18 cellular contexts compared by ENCODE assay signal in the genomic region with DNA sequence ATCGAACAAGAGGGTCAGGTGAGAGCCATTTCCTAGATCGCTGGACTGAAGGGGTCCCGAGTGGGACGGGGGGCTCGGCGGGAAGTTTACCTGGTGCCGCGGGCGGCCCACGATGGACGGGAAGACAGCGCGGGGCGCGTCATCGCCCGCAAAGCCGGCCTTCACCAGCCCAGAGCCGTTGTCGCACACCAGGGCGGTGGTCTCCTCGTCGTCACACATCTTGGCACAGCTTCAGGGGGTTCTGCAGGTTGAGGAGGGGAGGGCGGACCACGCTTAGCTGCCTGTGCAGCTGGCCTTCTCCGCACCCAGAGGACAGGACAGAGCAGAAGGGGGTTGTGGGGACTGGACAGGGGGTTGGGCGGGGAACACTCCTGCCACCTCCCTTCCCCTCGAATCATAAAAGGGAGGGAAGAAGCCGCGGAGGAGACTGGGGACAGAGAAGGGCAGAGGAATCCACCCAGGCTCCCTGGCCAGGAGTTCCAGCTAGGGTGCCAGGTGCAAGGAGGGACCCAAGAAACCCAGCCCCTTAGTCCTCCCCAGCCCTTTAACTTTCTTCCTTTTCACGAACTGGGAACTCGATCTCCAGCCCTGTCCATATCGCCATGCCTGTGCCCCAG. TPM values are rescaled to one million over a fixed set of nuclear protein-coding genes. Genes with fewer than 3 reads are reported as not detected.
DNase-seq lines count a peak whose midpoint lies in the region; ATAC-seq, FAIRE-seq and TF ChIP-seq lines count a peak whose summit lies in the region.
"Had no signal": no experiment of that assay in that cellular context is flagged by ENCODE, and none has a peak within 500 bp of the region (broad histone marks: within the 10 kb centered on the region; RNA-seq: fewer than 3 reads in every experiment).

No MANE protein-coding gene starts in this region.

- H4K8ac ChIP-seq in mesendoderm (ENCODE audit: low read depth, low read length), result no peak overlapping the region

- POLR2A ChIA-PET in endothelial cell of umbilical vein (lab: Charles Lee), result no interaction called here

- H2AFZ ChIP-seq in endothelial cell of umbilical vein (ENCODE audit: low read depth, low read length), result peak overlapping the region; percentile 21

- peak overlapping the region; percentile 83 for H3K4ac ChIP-seq in mesendoderm (ENCODE audit: low read depth, low read length)

- intact Hi-C loops in endothelial cell of umbilical vein (cut with micrococcal nuclease), result no loop called here

- H2BK120ac ChIP-seq in mesendoderm (ENCODE audit: low read depth, low read length), result no peak overlapping the region

- no TSS peak for BruUV-seq in endothelial cell of umbilical vein (replicated peaks; lab: Mats Ljungman, UMichigan)

- H3K79me2 ChIP-seq in endothelial cell of umbilical vein (ENCODE audit: control insufficient read depth, insufficient read depth, low read length), result no peaks in the 10 kb centered on the region
- H3K79me2 ChIP-seq in mesendoderm (ENCODE audit: control insufficient read depth, insufficient read depth, low read length), result peaks cover 3% of the 10 kb centered on the region

- peak; percentile 4 for ATAC-seq in stimulated activated effector memory CD8-positive, alpha-beta T cell treated with anti-CD3 and anti-CD28 coated beads, Interleukin-12 subunit alpha, Interleukin-12 subunit beta, amount 100 ng/mL, for 72 hours
- ATAC-seq in HG03139 (IDR thresholded peaks at IDR 0.05; ENCODE audit: unreplicated experiment), result no peak
- no peak for ATAC-seq in GM21367 (IDR thresholded peaks at IDR 0.05; ENCODE audit: unreplicated experiment)

- dilution Hi-C loops in endothelial cell of umbilical vein (cut with MboI; ENCODE audit: extremely low pct_ligation_motif_present, low sequenced_read_pairs), result no loop called here

- no peaks in the 10 kb centered on the region for H3K36me3 Mint-ChIP-seq in stimulated activated effector memory CD8-positive, alpha-beta T cell treated with anti-CD3 and anti-CD28 coated beads, Interleukin-12 subunit alpha, Interleukin-12 subunit beta, amount 100 ng/mL, for 72 hours
- H3K36me3 Mint-ChIP-seq: CD4-positive, CD25-positive, alpha-beta regulatory T cell had no signal

- no peaks in the 10 kb centered on the region for H3K9me1 ChIP-seq in endothelial cell of umbilical vein (replicated peaks; ENCODE audit: control insufficient read depth, extremely low read depth, insufficient read depth, low read length)

- no peak overlapping the region for H2BK5ac ChIP-seq in mesendoderm (ENCODE audit: low read length)

- no peak for TF ChIP-seq POLR2A in endothelial cell of umbilical vein (IDR thresholded peaks at IDR 0.05; ENCODE audit: low read depth, low read length)

- no peaks in the 10 kb centered on the region for H3K9me3 Mint-ChIP-seq in stimulated activated effector memory CD8-positive, alpha-beta T cell treated with anti-CD3 and anti-CD28 coated beads, Interleukin-12 subunit alpha, Interleukin-12 subunit beta, amount 100 ng/mL, for 72 hours
- H3K9me3 Mint-ChIP-seq: stimulated activated naive CD8-positive, alpha-beta T cell treated with anti-CD3 and anti-CD28 coated beads, Interleukin-15, amount 100 ng/mL, for 72 hours had no signal

- H3K36me3 ChIP-seq in NT2/D1 (ENCODE audit: insufficient read depth, insufficient read length, low read length), result peaks cover 33% of the 10 kb centered on the region
- H3K36me3 ChIP-seq in endothelial cell of umbilical vein (ENCODE audit: control insufficient read depth in 2 of 2, extremely low read depth in 1 of 2, insufficient read depth in 2 of 2, low read length in 2 of 2), result no peaks in the 10 kb centered on the region
- H3K36me3 ChIP-seq in mesendoderm (ENCODE audit: control insufficient read depth, insufficient read depth, low read length), result peaks cover 2% of the 10 kb centered on the region
- H3K36me3 ChIP-seq: brain microvascular endothelial cell had no signal

- no peak overlapping the region for H2BK15ac ChIP-seq in mesendoderm (replicated peaks; ENCODE audit: low read depth)

- TF ChIP-seq CTCF in endothelial cell of umbilical vein (IDR thresholded peaks at IDR 0.05; ENCODE audit: extremely low read depth in 1 of 2, insufficient read depth in 1 of 2, low read depth in 1 of 2, low read length in 2 of 2), result no peak

- H3K27me3 ChIP-seq in NT2/D1 (ENCODE audit: insufficient read depth, insufficient read length), result peaks cover 25% of the 10 kb centered on the region
- peaks cover 32 to 39% of the 10 kb centered on the region in 2 experiments for H3K27me3 ChIP-seq in endothelial cell of umbilical vein (ENCODE audit: control insufficient read depth in 2 of 2, insufficient read depth in 2 of 2, low read length in 2 of 2)
- no peaks in the 10 kb centered on the region for H3K27me3 ChIP-seq in mesendoderm (ENCODE audit: insufficient read depth, low read length, poor library complexity)

- no peaks in the 10 kb centered on the region for H4K20me1 ChIP-seq in endothelial cell of umbilical vein (replicated peaks; ENCODE audit: control insufficient read depth, extremely low read depth, insufficient read depth, low read length)

- H3K18ac ChIP-seq in mesendoderm (ENCODE audit: low read length), result peak overlapping the region; percentile 35

- no peak overlapping the region for H2AK5ac ChIP-seq in mesendoderm (ENCODE audit: low read length)

- no peak overlapping the region for H4K5ac ChIP-seq in mesendoderm (ENCODE audit: low read length)

- no peaks in the 10 kb centered on the region for H3K4me1 Mint-ChIP-seq in stimulated activated effector memory CD8-positive, alpha-beta T cell treated with anti-CD3 and anti-CD28 coated beads, Interleukin-12 subunit alpha, Interleukin-12 subunit beta, amount 100 ng/mL, for 72 hours
- H3K4me1 Mint-ChIP-seq: CD4-positive, CD25-positive, alpha-beta regulatory T cell had no signal

- H3K79me1 ChIP-seq in mesendoderm (ENCODE audit: low read length), result peaks cover 2% of the 10 kb centered on the region

- DNase-seq in NT2/D1 (ENCODE audit: low read depth, low spot score) (no peak), endothelial cell of umbilical vein (ENCODE audit: low read depth, low spot score) (no peak), mesendoderm (no peak), EL (no peak), DMS153 (lab: John Stamatoyannopoulos, UW) (no peak)
- DNase-seq in stimulated activated effector memory CD8-positive, alpha-beta T cell treated with anti-CD3 and anti-CD28 coated beads, Interleukin-12 subunit alpha, Interleukin-12 subunit beta, amount 100 ng/mL, for 72 hours (ENCODE audit: low spot score in 2 of 2), result no peak
- DNase-seq: activated CD4-positive, alpha-beta T cell treated with anti-CD3 and anti-CD28 coated beads for 1 hour; CD4-positive, CD25-positive, alpha-beta regulatory T cell; NCI-H1105; NCI-H748 treated with DMSO at 0.1 percent for 48 hours; stimulated activated CD4-positive, alpha-beta T cell treated with anti-CD3 and anti-CD28 coated beads, Interleukin-4, amount 100 ng/mL, for 1 hour; stimulated activated naive CD8-positive, alpha-beta T cell treated with anti-CD3 and anti-CD28 coated beads, Interleukin-15, amount 100 ng/mL, for 72 hours had no signal

- peaks cover 2% of the 10 kb centered on the region for H3K4me1 ChIP-seq in NT2/D1 (ENCODE audit: insufficient read depth, insufficient read length)
- peaks cover 3% of the 10 kb centered on the region for H3K4me1 ChIP-seq in endothelial cell of umbilical vein (ENCODE audit: control insufficient read depth, extremely low read depth, insufficient read depth, low read length)
- H3K4me1 ChIP-seq in mesendoderm (ENCODE audit: control insufficient read depth, low read depth, low read length), result peaks cover 8% of the 10 kb centered on the region

- H3K4me3 Mint-ChIP-seq in stimulated activated effector memory CD8-positive, alpha-beta T cell treated with anti-CD3 and anti-CD28 coated beads, Interleukin-12 subunit alpha, Interleukin-12 subunit beta, amount 100 ng/mL, for 72 hours, result no peak overlapping the region
- H3K4me3 Mint-ChIP-seq: stimulated activated naive CD8-positive, alpha-beta T cell treated with anti-CD3 and anti-CD28 coated beads, Interleukin-15, amount 100 ng/mL, for 72 hours had no signal

- no peak overlapping the region for H3K23ac ChIP-seq in mesendoderm (ENCODE audit: low read length)

- H3K4me3 ChIP-seq in NT2/D1 (ENCODE audit: insufficient read length, low read depth) (no peak overlapping the region), endothelial cell of umbilical vein (replicated peaks in 1 of 3; ENCODE audit: insufficient read depth in 1 of 3, low read depth in 1 of 3, low read length in 3 of 3) (no peak overlapping the region), mesendoderm (ENCODE audit: low read length) (peak overlapping the region; percentile 4)

- no CpG with 5 or more reads among the region's 33 CpGs for WGBS in mesendoderm (ENCODE audit: extremely low coverage, insufficient coverage, low lambda C conversion rate)

- no peak overlapping the region for H3K27ac ChIP-seq in endothelial cell of umbilical vein (ENCODE audit: insufficient read depth, low read depth, low read length)
- peak overlapping the region; percentile 15 for H3K27ac ChIP-seq in mesendoderm (ENCODE audit: low read depth, low read length)
- H3K27ac ChIP-seq: brain microvascular endothelial cell, epithelial cell of prostate had no signal

- H3K27ac Mint-ChIP-seq in stimulated activated effector memory CD8-positive, alpha-beta T cell treated with anti-CD3 and anti-CD28 coated beads, Interleukin-12 subunit alpha, Interleukin-12 subunit beta, amount 100 ng/mL, for 72 hours, result no peak overlapping the region
- H3K27ac Mint-ChIP-seq: stimulated activated naive CD8-positive, alpha-beta T cell treated with anti-CD3 and anti-CD28 coated beads, Interleukin-15, amount 100 ng/mL, for 72 hours had no signal

- no peaks in the 10 kb centered on the region for H3K9me3 ChIP-seq in NT2/D1 (ENCODE audit: insufficient read depth, low read length)
- no peaks in the 10 kb centered on the region for H3K9me3 ChIP-seq in endothelial cell of umbilical vein (replicated peaks; ENCODE audit: control insufficient read depth, insufficient read depth, low read length)

- H3K9ac ChIP-seq in NT2/D1 (ENCODE audit: insufficient read length, low read depth) (peak overlapping the region; percentile 50), endothelial cell of umbilical vein (replicated peaks; ENCODE audit: extremely low read depth, insufficient read depth, low read length) (no peak overlapping the region), mesendoderm (ENCODE audit: low read length) (peak overlapping the region; percentile 66)

- CTCF ChIA-PET in endothelial cell of umbilical vein (lab: Charles Lee), result no interaction called here

- peak overlapping the region; percentile 61 for H3K56ac ChIP-seq in mesendoderm (ENCODE audit: low read length)

- H3K4me2 ChIP-seq in endothelial cell of umbilical vein (ENCODE audit: insufficient read depth, low read length) (peak overlapping the region; percentile 36), mesendoderm (ENCODE audit: low read length) (peak overlapping the region; percentile 35)

- no peak for FAIRE-seq in endothelial cell of umbilical vein (lab: Jason Lieb, UNC)
- FAIRE-seq: keratinocyte had no signal

RNA-seq across cellular contexts. Expression of a gene that starts 0.7 kb away (rescaled TPM):
- not detected in 2 replicates for total RNA-seq in endothelial cell of umbilical vein
- 0.64 and 1.0 TPM in 2 replicates for polyA plus RNA-seq in endothelial cell of umbilical vein
- 0.44 and 0.72 TPM in 2 replicates for polyA plus RNA-seq in endothelial cell of umbilical vein (2011; cell fraction: cytosol; rRNA removed)
- 0.54 and 0.55 TPM in 2 replicates for polyA plus RNA-seq in endothelial cell of umbilical vein (2011; cell fraction: nucleus; rRNA removed)
- polyA plus RNA-seq in endothelial cell of umbilical vein (2012), result not detected in 2 replicates
- 1.4 TPM in 1 of 2 replicates, not detected in the other for polyA minus RNA-seq in endothelial cell of umbilical vein
- polyA minus RNA-seq in endothelial cell of umbilical vein (2011; cell fraction: cytosol; rRNA and poly(A)+ RNA removed), result 3.1 TPM
- not detected in 2 replicates for polyA minus RNA-seq in endothelial cell of umbilical vein (2011; cell fraction: nucleus; rRNA and poly(A)+ RNA removed)
- polyA plus RNA-seq in mesendoderm (2013, experiment 1 of 2), result 164 TPM
- polyA plus RNA-seq in mesendoderm (2013, experiment 2 of 2), result 168 TPM
- total RNA-seq: CD4-positive, CD25-positive, alpha-beta regulatory T cell; SK-MEL-5 had no signal
- polyA plus RNA-seq: CD4-positive, CD25-positive, alpha-beta regulatory T cell; keratinocyte had no signal

RNA-seq across cellular contexts. Expression of a gene that starts 39.9 kb away (rescaled TPM):
- not detected in 2 replicates for total RNA-seq in endothelial cell of umbilical vein
- polyA plus RNA-seq in endothelial cell of umbilical vein, result not detected in 2 replicates
- polyA plus RNA-seq in endothelial cell of umbilical vein (2011; cell fraction: cytosol; rRNA removed), result not detected in 2 replicates
- not detected in 2 replicates for polyA plus RNA-seq in endothelial cell of umbilical vein (2011; cell fraction: nucleus; rRNA removed)
- not detected in 2 replicates for polyA plus RNA-seq in endothelial cell of umbilical vein (2012)
- not detected in 2 replicates for polyA minus RNA-seq in endothelial cell of umbilical vein
- polyA minus RNA-seq in endothelial cell of umbilical vein (2011; cell fraction: cytosol; rRNA and poly(A)+ RNA removed), result not detected
- polyA minus RNA-seq in endothelial cell of umbilical vein (2011; cell fraction: nucleus; rRNA and poly(A)+ RNA removed), result not detected in 2 replicates
- 0.10 TPM for polyA plus RNA-seq in mesendoderm (2013, experiment 1 of 2)
- polyA plus RNA-seq in mesendoderm (2013, experiment 2 of 2), result 0.15 TPM
- total RNA-seq: CD4-positive, CD25-positive, alpha-beta regulatory T cell; SK-MEL-5 had no signal
- polyA plus RNA-seq: CD4-positive, CD25-positive, alpha-beta regulatory T cell; keratinocyte had no signal
